ENCODE assay signal across 7 cellular contexts in genomic region chr6:107847844-107848802, GRCh38. TPM values are rescaled to one million over a fixed set of nuclear protein-coding genes. Genes with fewer than 3 reads are reported as not detected.
DNase-seq lines count a peak whose midpoint lies in the region; ATAC-seq and TF ChIP-seq lines count a peak whose summit lies in the region.

No MANE protein-coding gene starts in this region.

- intact Hi-C loops in right lobe of liver (cut with DNase I), result no loop called here

- TF ChIP-seq POLR2A in right lobe of liver (IDR thresholded peaks at IDR 0.05), result peak; percentile 41

- H3K36me3 ChIP-seq in right lobe of liver, result no peaks in the 10 kb centered on the region

- 12% methylated on average over 8 of the region's 52 CpGs for WGBS in right lobe of liver (ENCODE audit: insufficient coverage, low coverage, low lambda C conversion rate, missing lambda C conversion rate)

- TF ChIP-seq CTCF in GM13976 (IDR thresholded peaks at IDR 0.05; ENCODE audit: borderline replicate concordance, control extremely low read depth, extremely low read depth, insufficient read depth, missing control alignments) (peak; percentile 93), right lobe of liver (IDR thresholded peaks at IDR 0.05) (peak; percentile 96 to 99 (median 98))

- H3K27me3 ChIP-seq in right lobe of liver, result no peaks in the 10 kb centered on the region

- H3K9me3 ChIP-seq in right lobe of liver, result no peaks in the 10 kb centered on the region

- peak; percentile 90 for DNase-seq in GM13976 (ENCODE audit: low spot score)
- DNase-seq in NCI-H524 treated with DMSO at 0.1 percent for 48 hours (lab: John Stamatoyannopoulos, UW), result peak; percentile 11
- peak; percentile 73 for DNase-seq in activated CD4-positive, alpha-beta T cell treated with anti-CD3 and anti-CD28 coated beads, Interleukin-2, amount 50 U/mL, for 1 hour
- peak; percentile 80 for DNase-seq in dermis blood vessel endothelial cell
- DNase-seq in right lobe of liver, result peak; percentile 90 to 92 (median 92)
- DNase-seq in stimulated activated CD4-positive, alpha-beta T cell treated with anti-CD3 and anti-CD28 coated beads, Interleukin-2, amount 100 ng/mL, for 48 hours, result peak; percentile 83 to 86

- peak overlapping the region; percentile 34 to 55 (median 49) for H3K4me3 ChIP-seq in right lobe of liver

- H3K4me1 ChIP-seq in right lobe of liver, result no peaks in the 10 kb centered on the region

- peak; percentile 83 for ATAC-seq in HG03108 (IDR thresholded peaks at IDR 0.05; ENCODE audit: unreplicated experiment)
- peak; percentile 97 to 100 (median 98) for ATAC-seq in right lobe of liver

- in situ Hi-C loops in GM13976 (cut with MboI; ENCODE audit: low sequenced_read_pairs, unreplicated experiment), result loop anchor here (10.0 kb wide), 1 partner anchor 163 kb away; no protein-coding TSS in a partner anchor

- no peak overlapping the region for H3K27ac ChIP-seq in right lobe of liver

RNA-seq across cellular contexts. Expression of gene SCML4, which starts 24.0 kb away (rescaled TPM):
- total RNA-seq in dermis blood vessel endothelial cell, result not detected in 2 replicates
- 1 to 10 TPM; 1.0 to 4.9 (median 1.5) TPM for total RNA-seq in right lobe of liver

Comparison
In these comparisons a context has a peak if more than half of its experiments do, and no peak if none do; other contexts are left out.
1. DNase-seq: peak in every context shown above with its lines; median percentile 92 in right lobe of liver; 90 in GM13976; 84 in stimulated activated CD4-positive, alpha-beta T cell treated with anti-CD3 and anti-CD28 coated beads, Interleukin-2, amount 100 ng/mL, for 48 hours; 80 in dermis blood vessel endothelial cell; 73 in activated CD4-positive, alpha-beta T cell treated with anti-CD3 and anti-CD28 coated beads, Interleukin-2, amount 50 U/mL, for 1 hour; 11 in NCI-H524 treated with DMSO at 0.1 percent for 48 hours.